ENCODE assay signal across 35 cellular contexts in the genomic region with DNA sequence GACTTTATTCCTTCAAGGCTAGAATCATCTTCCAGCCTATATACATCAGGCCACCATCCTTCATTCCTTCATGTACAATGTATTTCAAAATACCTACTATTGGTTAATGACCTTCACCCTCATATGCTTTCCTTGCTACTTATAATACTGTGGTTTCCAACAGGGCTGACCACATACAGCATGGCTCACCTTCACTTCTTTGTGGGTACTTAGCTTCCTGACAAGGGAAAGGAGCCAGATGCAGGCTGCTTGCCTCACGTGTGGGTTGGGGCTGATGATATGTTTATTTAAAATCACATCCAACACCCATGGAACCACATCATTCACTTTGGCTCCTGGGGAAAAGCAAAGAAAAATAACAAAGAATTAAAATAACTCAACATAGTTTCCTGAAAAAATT.
"Had no signal": no experiment of that assay in that cellular context is flagged by ENCODE, and none has a peak within 500 bp of the region (broad histone marks: within the 10 kb centered on the region; RNA-seq: fewer than 3 reads in every experiment).

No MANE protein-coding gene starts in this region.

- H3K9me3 ChIP-seq: breast epithelium, esophagus muscularis mucosa, gastrocnemius medialis, heart left ventricle had no signal

- H3K4me1 ChIP-seq: breast epithelium, esophagus muscularis mucosa, gastrocnemius medialis, heart left ventricle had no signal

- H3K9me3 Mint-ChIP-seq: activated CD4-positive, alpha-beta memory T cell treated with anti-CD3 and anti-CD28 coated beads, Interleukin-2, amount 10 ng/mL, durations not matched to agents 7 days and 5 days; activated CD4-positive, alpha-beta T cell treated with anti-CD3 and anti-CD28 coated beads, Interleukin-2, amount 10 ng/mL, durations not matched to agents 7 days and 5 days; activated T-cell treated with anti-CD3 and anti-CD28 coated beads, Interleukin-2, amount 50 U/mL, for 24 hours; activated T-cell treated with anti-CD3 and anti-CD28 coated beads, Interleukin-2, amount 50 U/mL, for 72 hours; dendritic cell treated with granulocyte-macrophage colony-stimulating factor and Interleukin-4, amounts not matched to agents 40 ng/mL and 50 ng/mL, for 4 days; endodermal cell; WTC11 had no signal

- ATAC-seq: activated T-cell treated with anti-CD3 and anti-CD28 coated beads, Interleukin-2, amount 50 U/mL, for 72 hours; foreskin keratinocyte; gastrocnemius medialis; heart left ventricle; WTC11 had no signal

- DNase-seq: activated CD4-positive, alpha-beta memory T cell treated with anti-CD3 and anti-CD28 coated beads, Interleukin-2, amount 10 ng/mL, durations not matched to agents 7 days and 5 days; activated CD4-positive, alpha-beta T cell treated with anti-CD3 and anti-CD28 coated beads for 1 hour; activated CD4-positive, alpha-beta T cell treated with anti-CD3 and anti-CD28 coated beads for 4 hours; activated CD4-positive, alpha-beta T cell treated with anti-CD3 and anti-CD28 coated beads, Interleukin-2, amount 10 ng/mL, durations not matched to agents 7 days and 5 days; activated CD4-positive, alpha-beta T cell treated with anti-CD3 and anti-CD28 coated beads, Interleukin-2, amount 50 U/mL, for 4 hours; activated CD8-positive, alpha-beta memory T cell treated with anti-CD3 and anti-CD28 coated beads, Interleukin-2, amount 50 U/mL, for 48 hours; activated effector memory CD4-positive, alpha-beta T cell treated with Interleukin-2 at 50 U/mL for 16 hours; activated gamma-delta T cell treated with Interleukin-2 at 50 U/mL for 16 hours; activated naive CD4-positive, alpha-beta T cell treated with anti-CD3 and anti-CD28 coated beads, Interleukin-2, amount 50 U/mL, for 16 hours; activated naive CD4-positive, alpha-beta T cell treated with Interleukin-2 at 50 U/mL for 16 hours; activated T-cell treated with anti-CD3 and anti-CD28 coated beads for 4 hours; activated T-cell treated with anti-CD3 and anti-CD28 coated beads, Interleukin-2, amount 50 U/mL, for 24 hours; activated T-cell treated with anti-CD3 and anti-CD28 coated beads, Interleukin-2, amount 50 U/mL, for 72 hours; amygdala; aorta; central memory CD4-positive, alpha-beta T cell; cerebellar nuclear complex; dorsolateral prefrontal cortex; effector memory CD4-positive, alpha-beta T cell; endodermal cell; erythroblast; foreskin keratinocyte; gastrocnemius medialis; glutamatergic neuron; heart left ventricle; hypothalamus had no signal

- H3K4me1 Mint-ChIP-seq: brain, endodermal cell, WTC11 had no signal

- H3K27ac ChIP-seq: breast epithelium, cardiac muscle cell, coronary artery, dorsolateral prefrontal cortex, esophagus muscularis mucosa, foreskin keratinocyte, gastrocnemius medialis, heart left ventricle, VCaP had no signal

- H3K27ac Mint-ChIP-seq: activated CD4-positive, alpha-beta memory T cell treated with anti-CD3 and anti-CD28 coated beads, Interleukin-2, amount 10 ng/mL, durations not matched to agents 7 days and 5 days; activated CD4-positive, alpha-beta T cell treated with anti-CD3 and anti-CD28 coated beads, Interleukin-2, amount 10 ng/mL, durations not matched to agents 7 days and 5 days; activated naive CD8-positive, alpha-beta T cell; activated T-cell treated with anti-CD3 and anti-CD28 coated beads, Interleukin-2, amount 50 U/mL, for 24 hours; activated T-cell treated with anti-CD3 and anti-CD28 coated beads, Interleukin-2, amount 50 U/mL, for 72 hours; brain; dendritic cell treated with granulocyte-macrophage colony-stimulating factor and Interleukin-4, amounts not matched to agents 40 ng/mL and 50 ng/mL, for 4 days; endodermal cell; WTC11 had no signal

- H3K4me3 Mint-ChIP-seq: activated CD4-positive, alpha-beta memory T cell treated with anti-CD3 and anti-CD28 coated beads, Interleukin-2, amount 10 ng/mL, durations not matched to agents 7 days and 5 days; activated CD4-positive, alpha-beta T cell treated with anti-CD3 and anti-CD28 coated beads, Interleukin-2, amount 10 ng/mL, durations not matched to agents 7 days and 5 days; activated naive CD8-positive, alpha-beta T cell; activated T-cell treated with anti-CD3 and anti-CD28 coated beads, Interleukin-2, amount 50 U/mL, for 24 hours; activated T-cell treated with anti-CD3 and anti-CD28 coated beads, Interleukin-2, amount 50 U/mL, for 72 hours; brain; dendritic cell treated with granulocyte-macrophage colony-stimulating factor and Interleukin-4, amounts not matched to agents 40 ng/mL and 50 ng/mL, for 4 days; endodermal cell; WTC11 had no signal

- H3K4me3 ChIP-seq: breast epithelium, cardiac muscle cell, coronary artery, dorsolateral prefrontal cortex, esophagus muscularis mucosa, gastrocnemius medialis, heart left ventricle had no signal

- H3K27me3 ChIP-seq: breast epithelium, cardiac muscle cell, dorsolateral prefrontal cortex, esophagus muscularis mucosa, foreskin keratinocyte, gastrocnemius medialis, heart left ventricle had no signal

- H3K27me3 Mint-ChIP-seq: activated CD4-positive, alpha-beta memory T cell treated with anti-CD3 and anti-CD28 coated beads, Interleukin-2, amount 10 ng/mL, durations not matched to agents 7 days and 5 days; activated CD4-positive, alpha-beta T cell treated with anti-CD3 and anti-CD28 coated beads, Interleukin-2, amount 10 ng/mL, durations not matched to agents 7 days and 5 days; activated naive CD8-positive, alpha-beta T cell; activated T-cell treated with anti-CD3 and anti-CD28 coated beads, Interleukin-2, amount 50 U/mL, for 24 hours; brain; dendritic cell treated with granulocyte-macrophage colony-stimulating factor and Interleukin-4, amounts not matched to agents 40 ng/mL and 50 ng/mL, for 4 days had no signal
